In genomic region chr17:18634550-18635263, GRCh38 we compare ENCODE assay signal across 12 cellular contexts. TPM values are rescaled to one million over a fixed set of nuclear protein-coding genes. Genes with fewer than 3 reads are reported as not detected.
A peak's percentile ranks its signal among the peaks of the same experiment; 100 is the strongest.
DNase-seq lines count a peak whose midpoint lies in the region; ATAC-seq and TF ChIP-seq lines count a peak whose summit lies in the region.
"Not testable (repeated sequence)": the region's sequence is repeated elsewhere in the genome, so short reads cannot be mapped to it uniquely, and the experiment has no call there.
"Had no signal": no experiment of that assay in that cellular context is flagged by ENCODE, and none has a peak within 500 bp of the region (broad histone marks: within the 10 kb centered on the region; RNA-seq: fewer than 3 reads in every experiment).

No MANE protein-coding gene starts in this region.

- H3K9me3 Mint-ChIP-seq in activated CD8-positive, alpha-beta T cell treated with anti-CD3 and anti-CD28 coated beads for 36 hours, result not testable (repeated sequence)

- not testable (repeated sequence) for H4K12ac ChIP-seq in trophoblast cell (ENCODE audit: low read depth, low read length)

- intact Hi-C loops in activated CD8-positive, alpha-beta T cell treated with anti-CD3 and anti-CD28 coated beads for 36 hours (cut with micrococcal nuclease); testis (cut with DNase I; ENCODE audit: low total_unique reads): not testable (repeated sequence)

- peaks cover 10 to 24% (median 21%) of the 10 kb centered on the region in 10 experiments; a peak in 18 of 20 replicates for H3K4me1 ChIP-seq in BLaER1 treated with 17β-estradiol and CSF1 and Interleukin-3, amounts not matched to agents 10 nM and 100 nM
- not testable (repeated sequence) for H3K4me1 ChIP-seq in HUES6 (ENCODE audit: control insufficient read depth, insufficient read depth, low read length); trophoblast cell (ENCODE audit: control insufficient read depth in 1 of 2, insufficient read depth in 2 of 2, low read length in 2 of 2); testis

- peak overlapping the region; percentile 29 to 90 (median 82); a peak in 20 of 22 replicates for H3K4me2 ChIP-seq in BLaER1 treated with 17β-estradiol and CSF1 and Interleukin-3, amounts not matched to agents 10 nM and 100 nM
- H3K4me2 ChIP-seq in trophoblast cell (ENCODE audit: low read length), result peak overlapping the region; percentile 27

- not testable (repeated sequence) for H2AK5ac ChIP-seq in trophoblast cell (ENCODE audit: low read length)

- H2AFZ ChIP-seq in trophoblast cell (ENCODE audit: insufficient read depth, low read length, poor library complexity), result not testable (repeated sequence)

- H2BK5ac ChIP-seq in trophoblast cell (ENCODE audit: low read depth, low read length, poor library complexity), result not testable (repeated sequence)

- H3K27me3 Mint-ChIP-seq in activated CD8-positive, alpha-beta T cell treated with anti-CD3 and anti-CD28 coated beads for 36 hours, result not testable (repeated sequence)

- not testable (repeated sequence) for H3K27ac Mint-ChIP-seq in activated CD8-positive, alpha-beta T cell treated with anti-CD3 and anti-CD28 coated beads for 36 hours

- H3K14ac ChIP-seq in trophoblast cell (ENCODE audit: low read length), result not testable (repeated sequence)

- not testable (repeated sequence) for H3K36me3 ChIP-seq in BLaER1 treated with 17β-estradiol and CSF1 and Interleukin-3, amounts not matched to agents 10 nM and 100 nM; HUES6 (ENCODE audit: control insufficient read depth, insufficient read depth, low read length); trophoblast cell (ENCODE audit: control insufficient read depth in 1 of 2, insufficient read depth in 2 of 2, low read length in 2 of 2); testis (ENCODE audit: low read depth, missing control alignments)

- not testable (repeated sequence) for H3K79me2 ChIP-seq in trophoblast cell (ENCODE audit: control insufficient read depth, insufficient read depth, low read length, poor library complexity)

- not testable (repeated sequence) for DNase-seq in activated CD8-positive, alpha-beta T cell treated with anti-CD3 and anti-CD28 coated beads for 36 hours; astrocyte of the spinal cord (ENCODE audit: low read depth, low spot score); fibroblast of pulmonary artery (ENCODE audit: low read depth); trophoblast cell
- DNase-seq in islet precursor cell (peak; percentile 37), testis (peak; percentile 31)

- H4K8ac ChIP-seq in trophoblast cell (ENCODE audit: low read depth, low read length), result not testable (repeated sequence)

- not testable (repeated sequence) for H3K4me1 Mint-ChIP-seq in activated CD8-positive, alpha-beta T cell treated with anti-CD3 and anti-CD28 coated beads for 36 hours (ENCODE audit: low read depth)

- peak overlapping the region; percentile 58 for H3K4me3 Mint-ChIP-seq in activated CD8-positive, alpha-beta T cell treated with anti-CD3 and anti-CD28 coated beads for 36 hours

- H3K9ac ChIP-seq in BLaER1 treated with 17β-estradiol and CSF1 and Interleukin-3, amounts not matched to agents 10 nM and 100 nM, result peak overlapping the region in 2 of 11 experiments; percentile 41 to 58; a peak in 2 of 22 replicates
- not testable (repeated sequence) for H3K9ac ChIP-seq in HUES6 (ENCODE audit: low read length); trophoblast cell (ENCODE audit: low read length)

- not testable (repeated sequence) for H3K36me3 Mint-ChIP-seq in activated CD8-positive, alpha-beta T cell treated with anti-CD3 and anti-CD28 coated beads for 36 hours (ENCODE audit: low read depth)

- H3K27ac ChIP-seq in BLaER1 treated with 17β-estradiol and CSF1 and Interleukin-3, amounts not matched to agents 10 nM and 100 nM, result peak overlapping the region in 5 of 11 experiments; percentile 13 to 72 (median 63); a peak in 7 of 22 replicates
- not testable (repeated sequence) for H3K27ac ChIP-seq in HUES6 (ENCODE audit: low read depth, low read length); trophoblast cell (ENCODE audit: low read depth, low read length); testis

- WGBS in trophoblast cell (ENCODE audit: extremely low coverage, insufficient coverage, insufficient read length), result no CpG with 5 or more reads among the region's 56 CpGs
- 16 to 22% methylated on average over 19 to 42 of the region's 56 CpGs for WGBS in testis, 2 donors

- ATAC-seq in activated CD8-positive, alpha-beta T cell treated with anti-CD3 and anti-CD28 coated beads for 36 hours, result peak; percentile 37

- not testable (repeated sequence) for H3K4ac ChIP-seq in trophoblast cell (ENCODE audit: low read depth, low read length)

- H4K20me1 ChIP-seq in BLaER1 treated with 17β-estradiol and CSF1 and Interleukin-3, amounts not matched to agents 10 nM and 100 nM, result not testable (repeated sequence)

- not testable (repeated sequence) for H3K27me3 ChIP-seq in BLaER1 treated with 17β-estradiol and CSF1 and Interleukin-3, amounts not matched to agents 10 nM and 100 nM; HUES6 (ENCODE audit: control insufficient read depth, insufficient read depth, low read length); trophoblast cell (ENCODE audit: insufficient read depth, low read length); testis

- H3K9me3 ChIP-seq in BLaER1 treated with 17β-estradiol and CSF1 and Interleukin-3, amounts not matched to agents 10 nM and 100 nM (replicated peaks in 1 of 11); HUES6 (ENCODE audit: control insufficient read depth, insufficient read depth, low read depth, low read length); trophoblast cell (ENCODE audit: insufficient read depth, low read depth, low read length); testis: not testable (repeated sequence)

- H3K23ac ChIP-seq in trophoblast cell (ENCODE audit: low read length), result not testable (repeated sequence)

- not testable (repeated sequence) for H3K18ac ChIP-seq in trophoblast cell (ENCODE audit: low read length)

- CTCF ChIA-PET in activated CD8-positive, alpha-beta T cell treated with anti-CD3 and anti-CD28 coated beads for 36 hours (lab: Charles Lee), result not testable (repeated sequence)

- POLR2A ChIA-PET in activated CD8-positive, alpha-beta T cell treated with anti-CD3 and anti-CD28 coated beads for 36 hours (lab: Charles Lee), result not testable (repeated sequence)

- peak overlapping the region in 2 of 10 experiments; percentile 28 to 32; a peak in 1 of 20 replicates for H3K4me3 ChIP-seq in BLaER1 treated with 17β-estradiol and CSF1 and Interleukin-3, amounts not matched to agents 10 nM and 100 nM
- peak overlapping the region; percentile 43; the same call in 1 of the 2 replicates for H3K4me3 ChIP-seq in HUES6 (ENCODE audit: low read depth, low read length)
- H3K4me3 ChIP-seq in astrocyte of the spinal cord (ENCODE audit: low read depth, low read length), result peak overlapping the region; percentile 17
- H3K4me3 ChIP-seq in fibroblast of pulmonary artery (replicated peaks; ENCODE audit: low read depth, low read length), result peak overlapping the region; percentile 14
- not testable (repeated sequence) for H3K4me3 ChIP-seq in trophoblast cell (ENCODE audit: low read depth, low read length)
- peak overlapping the region; percentile 29 to 39 for H3K4me3 ChIP-seq in testis

- not testable (repeated sequence) for H4K91ac ChIP-seq in trophoblast cell (ENCODE audit: low read depth, low read length)

- not testable (repeated sequence) for H2BK120ac ChIP-seq in trophoblast cell (ENCODE audit: insufficient read depth, low read length, poor library complexity)

- not testable (repeated sequence) for H3K79me1 ChIP-seq in trophoblast cell (ENCODE audit: low read length)

- not testable (repeated sequence) for H2BK12ac ChIP-seq in trophoblast cell (ENCODE audit: low read length)

- not testable (repeated sequence) for TF ChIP-seq POLR2A in testis (IDR thresholded peaks at IDR 0.05)

- in situ Hi-C loops in astrocyte of the spinal cord (cut with HindIII; ENCODE audit: low sequenced_read_pairs), result not testable (repeated sequence)

- not testable (repeated sequence) for TF ChIP-seq CTCF in activated CD8-positive, alpha-beta T cell treated with anti-CD3 and anti-CD28 coated beads for 36 hours (IDR thresholded peaks at IDR 0.05); astrocyte of the spinal cord (IDR thresholded peaks at IDR 0.05; ENCODE audit: low read depth, low read length); fibroblast of pulmonary artery (IDR thresholded peaks at IDR 0.05; ENCODE audit: low read length, missing control alignments); testis (IDR thresholded peaks at IDR 0.05)

RNA-seq across cellular contexts. Expression of gene TBC1D28, which starts 9.5 kb away (rescaled TPM):
- total RNA-seq in activated CD8-positive, alpha-beta T cell treated with anti-CD3 and anti-CD28 coated beads for 36 hours, result not detected
- polyA plus RNA-seq in trophoblast cell (2013), result 0.03 TPM in 1 of 2 replicates, not detected in the other
- 10 to 100 TPM; 14.8 to 29.3 TPM for total RNA-seq in testis
- polyA plus RNA-seq in testis (ENCODE audit: insufficient read depth, low read depth, low replicate concordance), result 21.8 TPM
- total RNA-seq: activated CD8-positive, alpha-beta memory T cell treated with anti-CD3 and anti-CD28 coated beads for 36 hours; left colon; renal cortical epithelial cell; upper lobe of left lung had no signal

RNA-seq across cellular contexts. Expression of gene FOXO3B, which starts 47.4 kb away (rescaled TPM):
- 1 to 10 TPM; 7.2 to 7.5 TPM for total RNA-seq in activated CD8-positive, alpha-beta T cell treated with anti-CD3 and anti-CD28 coated beads for 36 hours
- 5.0 and 5.3 TPM in 2 replicates for polyA plus RNA-seq in trophoblast cell (2013)
- total RNA-seq in testis, result 10 to 100 TPM; 11.8 to 12.1 TPM
- polyA plus RNA-seq in testis (ENCODE audit: insufficient read depth, low read depth, low replicate concordance), result 3.4 TPM

Comparison
In these comparisons a context has a peak if more than half of its experiments do, and no peak if none do; other contexts are left out.
1. RNA of gene TBC1D28, which starts 9.5 kb away (total RNA-seq): 14.8 to 29.3 TPM in testis; not detected in activated CD8-positive, alpha-beta T cell treated with anti-CD3 and anti-CD28 coated beads for 36 hours; every median in the first group is over 10 times any median in the second.